18 cellular contexts compared by ENCODE assay signal in genomic region chr9:134193912-134194535, GRCh38. TPM values are rescaled to one million over a fixed set of nuclear protein-coding genes. Genes with fewer than 3 reads are reported as not detected.
A peak's percentile ranks its signal among the peaks of the same experiment; 100 is the strongest.
DNase-seq lines count a peak whose midpoint lies in the region; ATAC-seq and TF ChIP-seq lines count a peak whose summit lies in the region.
"Had no signal": no experiment of that assay in that cellular context is flagged by ENCODE, and none has a peak within 500 bp of the region (broad histone marks: within the 10 kb centered on the region; RNA-seq: fewer than 3 reads in every experiment).

No MANE protein-coding gene starts in this region.

- no peak overlapping the region for H3K14ac ChIP-seq in mesenchymal stem cell (ENCODE audit: low read length in 2 of 2)

- no peak overlapping the region for H2AK5ac ChIP-seq in mesenchymal stem cell (ENCODE audit: low read length, severe bottlenecking)
- H2AK5ac ChIP-seq in mesendoderm (ENCODE audit: low read length), result no peak overlapping the region

- peak overlapping the region; percentile 55 for H4K91ac ChIP-seq in mesenchymal stem cell (ENCODE audit: low read length)

- H3K4me3 ChIP-seq in body of pancreas (no peak overlapping the region), mesenchymal stem cell (ENCODE audit: insufficient read depth in 1 of 2, low read depth in 1 of 2, low read length in 2 of 2) (no peak overlapping the region), suprapubic skin (no peak overlapping the region), mesendoderm (ENCODE audit: low read length) (no peak overlapping the region)
- H3K4me3 ChIP-seq: K562 had no signal

- no peak overlapping the region for H3K56ac ChIP-seq in mesendoderm (ENCODE audit: low read length)

- intact Hi-C loops in Right ventricle myocardium inferior (cut with DNase I), result no loop called here
- intact Hi-C loops in left ventricle myocardium superior (cut with micrococcal nuclease), result no loop called here
- intact Hi-C loops in body of pancreas (cut with DNase I), result no loop called here

- H2BK5ac ChIP-seq in mesenchymal stem cell (ENCODE audit: low read depth, low read length, poor library complexity, severe bottlenecking) (no peak overlapping the region), mesendoderm (ENCODE audit: low read length) (no peak overlapping the region)

- H3K4me1 ChIP-seq in body of pancreas (peaks cover 1% of the 10 kb centered on the region), mesenchymal stem cell (ENCODE audit: control insufficient read depth, insufficient read depth, low read depth, low read length) (no peaks in the 10 kb centered on the region), suprapubic skin (no peaks in the 10 kb centered on the region), mesendoderm (ENCODE audit: control insufficient read depth, low read depth, low read length) (no peaks in the 10 kb centered on the region)
- H3K4me1 ChIP-seq: Caco-2 had no signal

- no peak for TF ChIP-seq CTCF in body of pancreas (IDR thresholded peaks at IDR 0.05)
- TF ChIP-seq CTCF in suprapubic skin (IDR thresholded peaks at IDR 0.05), result no peak

- no peak for TF ChIP-seq EP300 in suprapubic skin (IDR thresholded peaks at IDR 0.05)

- no peaks in the 10 kb centered on the region for H3K79me2 ChIP-seq in mesendoderm (ENCODE audit: control insufficient read depth, insufficient read depth, low read length)

- H3K36me3 ChIP-seq in body of pancreas (replicated peaks in 1 of 2; ENCODE audit: insufficient read depth in 1 of 2, low read depth in 2 of 2) (no peaks in the 10 kb centered on the region), mesenchymal stem cell (ENCODE audit: control insufficient read depth in 1 of 2, insufficient read depth in 2 of 2, low read depth in 1 of 2, low read length in 2 of 2) (no peaks in the 10 kb centered on the region), suprapubic skin (no peaks in the 10 kb centered on the region), mesendoderm (ENCODE audit: control insufficient read depth, insufficient read depth, low read length) (no peaks in the 10 kb centered on the region)

- H3K27ac ChIP-seq in body of pancreas, result no peak overlapping the region
- H3K27ac ChIP-seq in mesenchymal stem cell (ENCODE audit: low read length, poor library complexity, severe bottlenecking), result no peak overlapping the region
- H3K27ac ChIP-seq in suprapubic skin, result no peak overlapping the region
- no peak overlapping the region for H3K27ac ChIP-seq in mesendoderm (ENCODE audit: low read depth, low read length)

- H3K18ac ChIP-seq in mesenchymal stem cell (ENCODE audit: low read depth in 1 of 2, low read length in 2 of 2), result peak overlapping the region in 1 of 2 experiments; percentile 43
- no peak overlapping the region for H3K18ac ChIP-seq in mesendoderm (ENCODE audit: low read length)

- peak overlapping the region in 1 of 2 experiments; percentile 20 for H3K4ac ChIP-seq in mesenchymal stem cell (ENCODE audit: low read depth in 1 of 2, low read length in 2 of 2)
- H3K4ac ChIP-seq in mesendoderm (ENCODE audit: low read depth, low read length), result no peak overlapping the region

- no peak overlapping the region for H2BK120ac ChIP-seq in mesenchymal stem cell (ENCODE audit: low read depth, low read length)
- H2BK120ac ChIP-seq in mesendoderm (ENCODE audit: low read depth, low read length), result no peak overlapping the region

- DNase-seq in Right ventricle myocardium inferior (ENCODE audit: missing footprints) (peak; percentile 27), left ventricle myocardium superior (no peak), body of pancreas (peak in 3 of 4 donors; percentile 0 to 5 (median 2)), mesenchymal stem cell (no peak), suprapubic skin (ENCODE audit: low spot score in 2 of 2) (peak; percentile 40 to 56), mesendoderm (no peak), NCI-H146 (lab: John Stamatoyannopoulos, UW) (no peak), NCI-H1930 (lab: John Stamatoyannopoulos, UW) (no peak)
- DNase-seq: Caco-2, DMS153, EL, NCI-H1417, NCI-H2029 treated with DMSO at 0.1 percent for 48 hours, NCI-H510A, NCI-H774 had no signal

- 70 to 95% methylated on average over 6 to 9 of the region's 11 CpGs for WGBS in body of pancreas, 2 donors
- WGBS in mesenchymal stem cell, result 95% methylated on average over 11 of the region's 11 CpGs
- 78% methylated on average over 5 of the region's 11 CpGs for WGBS in suprapubic skin
- WGBS in mesendoderm (ENCODE audit: extremely low coverage, insufficient coverage, low lambda C conversion rate), result no CpG with 5 or more reads among the region's 11 CpGs

- H3K4me2 ChIP-seq in mesenchymal stem cell (ENCODE audit: low read length, poor library complexity, severe bottlenecking) (no peak overlapping the region), mesendoderm (ENCODE audit: low read length) (no peak overlapping the region)

- H3K9ac ChIP-seq in mesenchymal stem cell (ENCODE audit: low read length), result no peak overlapping the region
- H3K9ac ChIP-seq in mesendoderm (ENCODE audit: low read length), result no peak overlapping the region

- H4K5ac ChIP-seq in mesendoderm (ENCODE audit: low read length), result no peak overlapping the region

- no peak overlapping the region for H4K8ac ChIP-seq in mesenchymal stem cell (ENCODE audit: low read length)
- no peak overlapping the region for H4K8ac ChIP-seq in mesendoderm (ENCODE audit: low read depth, low read length)

- ATAC-seq in Right ventricle myocardium inferior (no peak), left ventricle myocardium superior (no peak), body of pancreas (no peak)
- ATAC-seq: K562 had no signal

- peak overlapping the region in 1 of 2 experiments; percentile 45 for H2BK12ac ChIP-seq in mesenchymal stem cell (ENCODE audit: low read length in 2 of 2)

- H3K27me3 ChIP-seq in body of pancreas (no peaks in the 10 kb centered on the region), mesenchymal stem cell (ENCODE audit: control insufficient read depth in 1 of 2, insufficient read depth in 1 of 2, low read length in 2 of 2) (peaks cover 16 to 44% of the 10 kb centered on the region in 2 experiments), suprapubic skin (peaks cover 7% of the 10 kb centered on the region), mesendoderm (ENCODE audit: insufficient read depth, low read length, poor library complexity) (no peaks in the 10 kb centered on the region)

- H3K23ac ChIP-seq in mesenchymal stem cell (ENCODE audit: low read length in 2 of 2), result no peak overlapping the region
- no peak overlapping the region for H3K23ac ChIP-seq in mesendoderm (ENCODE audit: low read length)

- H3K9me3 ChIP-seq in body of pancreas (no peaks in the 10 kb centered on the region), mesenchymal stem cell (ENCODE audit: control insufficient read depth, low read length) (no peaks in the 10 kb centered on the region), suprapubic skin (no peaks in the 10 kb centered on the region)
- H3K9me3 ChIP-seq: Caco-2 had no signal

- H2BK15ac ChIP-seq in mesenchymal stem cell (ENCODE audit: low read depth, poor library complexity, severe bottlenecking) (peak overlapping the region; percentile 39), mesendoderm (replicated peaks; ENCODE audit: low read depth) (no peak overlapping the region)

- H2AFZ ChIP-seq in mesenchymal stem cell (ENCODE audit: low read depth, low read length), result no peak overlapping the region

- H3K79me1 ChIP-seq in mesenchymal stem cell (replicated peaks; ENCODE audit: low read length, poor library complexity, severe bottlenecking), result no peaks in the 10 kb centered on the region
- no peaks in the 10 kb centered on the region for H3K79me1 ChIP-seq in mesendoderm (ENCODE audit: low read length)

- no peak for TF ChIP-seq POLR2A in body of pancreas (IDR thresholded peaks at IDR 0.05)
- TF ChIP-seq POLR2A in suprapubic skin (IDR thresholded peaks at IDR 0.05), result no peak

RNA-seq across cellular contexts. Expression of gene RNU6ATAC, which starts 29.7 kb away (rescaled TPM):
- total RNA-seq in Right ventricle myocardium inferior, result 122 TPM
- total RNA-seq in left ventricle myocardium superior, result 94.3 TPM
- total RNA-seq in body of pancreas, result not detected
- polyA plus RNA-seq in mesenchymal stem cell (2013, experiment 1 of 2), result not detected
- polyA plus RNA-seq in mesenchymal stem cell (2013, experiment 2 of 2), result not detected
- not detected for total RNA-seq in suprapubic skin
- not detected for polyA plus RNA-seq in mesendoderm (2013, experiment 1 of 2)
- not detected for polyA plus RNA-seq in mesendoderm (2013, experiment 2 of 2)
- total RNA-seq: H4 had no signal
- polyA plus RNA-seq: CD14-positive monocyte, K562 had no signal

RNA-seq across cellular contexts. Expression of gene WDR5, which starts 58.1 kb away (rescaled TPM):
- total RNA-seq in Right ventricle myocardium inferior (18.2 TPM), left ventricle myocardium superior (19.6 TPM), body of pancreas (10 to 100 TPM; 12.5 to 19.1 TPM), suprapubic skin (10 to 100 TPM; 21.7 to 37.8 (median 26.5) TPM)
- polyA plus RNA-seq in mesenchymal stem cell (2013, experiment 1 of 2), result 15.8 TPM
- polyA plus RNA-seq in mesenchymal stem cell (2013, experiment 2 of 2), result 15.4 TPM
- polyA plus RNA-seq in mesendoderm (2013, experiment 1 of 2), result 50.8 TPM
- 52.5 TPM for polyA plus RNA-seq in mesendoderm (2013, experiment 2 of 2)

Comparison
In these comparisons a context has a peak if more than half of its experiments do, and no peak if none do; other contexts are left out.
1. DNase-seq: peak in Right ventricle myocardium inferior (single experiment), body of pancreas (3 of 4) and suprapubic skin (2 of 2); none in left ventricle myocardium superior (single experiment), mesenchymal stem cell (single experiment), mesendoderm (single experiment), NCI-H146 (single experiment) and NCI-H1930 (0 of 2).
2. RNA of gene RNU6ATAC, which starts 29.7 kb away (total RNA-seq): 122 TPM in Right ventricle myocardium inferior (single experiment) and 94.3 TPM in left ventricle myocardium superior (single experiment); not detected in body of pancreas and not detected in suprapubic skin; every median in the first group is over 10 times any median in the second.